ENCODE assay signal across 1 cellular context in the genomic region with DNA sequence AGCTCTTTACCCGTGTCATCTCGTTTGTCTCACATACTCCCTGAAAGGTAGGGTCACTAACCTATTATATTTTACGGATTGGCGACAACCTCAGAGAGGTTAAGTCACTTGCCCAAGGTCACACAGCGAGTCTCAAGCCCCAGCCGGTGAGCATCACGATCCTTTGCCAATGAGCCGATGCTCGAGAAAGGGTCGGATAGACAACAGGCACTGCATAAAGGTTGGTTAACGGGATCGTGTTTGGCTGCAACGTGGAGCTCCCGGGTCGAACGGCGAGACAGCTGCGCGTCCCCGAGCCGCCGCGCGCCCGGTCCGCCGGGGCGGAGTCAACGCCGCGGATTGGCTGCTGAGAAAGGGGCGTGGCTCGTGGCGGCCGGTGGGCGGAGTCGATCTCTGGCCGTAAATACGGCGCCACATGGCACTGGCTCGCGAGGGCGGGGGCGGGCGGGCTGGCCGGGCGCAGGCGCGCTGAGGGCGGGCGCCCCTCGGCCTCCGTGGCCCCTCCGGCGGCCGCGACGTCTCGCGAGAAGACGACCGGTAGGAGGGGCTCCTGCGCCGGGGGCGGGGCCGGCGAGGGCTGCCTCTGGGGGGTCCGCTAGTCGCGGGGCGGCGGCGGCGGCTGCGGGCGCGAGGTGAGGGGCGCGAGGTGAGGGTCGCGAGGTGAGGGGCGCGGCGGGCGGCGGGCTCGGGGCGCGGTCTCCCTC.
TF ChIP-seq lines count a peak whose summit lies in the region.

Gene CHST12 (plus strand): TSS at position 598 of the 704 bp plus-strand sequence. CDS start 29,029 bp downstream, outside the sequence.

TF ChIP-seq in HepG2, 621 proteins besides CTCF, POLR2A, EP300 and RAD21 (continued from another document and continues in another):
- TF ChIP-seq, protein P1, sequence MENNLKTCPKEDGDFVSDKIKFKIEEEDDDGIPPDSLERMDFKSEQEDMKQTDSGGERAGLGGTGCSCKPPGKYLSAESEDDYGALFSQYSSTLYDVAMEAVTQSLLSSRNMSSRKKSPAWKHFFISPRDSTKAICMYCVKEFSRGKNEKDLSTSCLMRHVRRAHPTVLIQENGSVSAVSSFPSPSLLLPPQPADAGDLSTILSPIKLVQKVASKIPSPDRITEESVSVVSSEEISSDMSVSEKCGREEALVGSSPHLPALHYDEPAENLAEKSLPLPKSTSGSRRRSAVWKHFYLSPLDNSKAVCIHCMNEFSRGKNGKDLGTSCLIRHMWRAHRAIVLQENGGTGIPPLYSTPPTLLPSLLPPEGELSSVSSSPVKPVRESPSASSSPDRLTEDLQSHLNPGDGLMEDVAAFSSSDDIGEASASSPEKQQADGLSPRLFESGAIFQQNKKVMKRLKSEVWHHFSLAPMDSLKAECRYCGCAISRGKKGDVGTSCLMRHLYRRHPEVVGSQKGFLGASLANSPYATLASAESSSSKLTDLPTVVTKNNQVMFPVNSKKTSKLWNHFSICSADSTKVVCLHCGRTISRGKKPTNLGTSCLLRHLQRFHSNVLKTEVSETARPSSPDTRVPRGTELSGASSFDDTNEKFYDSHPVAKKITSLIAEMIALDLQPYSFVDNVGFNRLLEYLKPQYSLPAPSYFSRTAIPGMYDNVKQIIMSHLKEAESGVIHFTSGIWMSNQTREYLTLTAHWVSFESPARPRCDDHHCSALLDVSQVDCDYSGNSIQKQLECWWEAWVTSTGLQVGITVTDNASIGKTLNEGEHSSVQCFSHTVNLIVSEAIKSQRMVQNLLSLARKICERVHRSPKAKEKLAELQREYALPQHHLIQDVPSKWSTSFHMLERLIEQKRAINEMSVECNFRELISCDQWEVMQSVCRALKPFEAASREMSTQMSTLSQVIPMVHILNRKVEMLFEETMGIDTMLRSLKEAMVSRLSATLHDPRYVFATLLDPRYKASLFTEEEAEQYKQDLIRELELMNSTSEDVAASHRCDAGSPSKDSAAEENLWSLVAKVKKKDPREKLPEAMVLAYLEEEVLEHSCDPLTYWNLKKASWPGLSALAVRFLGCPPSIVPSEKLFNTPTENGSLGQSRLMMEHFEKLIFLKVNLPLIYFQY (CRISPR knock-in tag; IDR thresholded peaks at IDR 0.05; ENCODE audit: borderline replicate concordance), result no peak
- TF ChIP-seq ZBTB37 (CRISPR knock-in tag; IDR thresholded peaks at IDR 0.05) (no peak), ZNF564 (CRISPR knock-in tag; IDR thresholded peaks at IDR 0.05) (no peak), CEBPG (CRISPR knock-in tag; IDR thresholded peaks at IDR 0.05) (peak; percentile 18; the same call in 1 of the 2 replicates), E2F2 (CRISPR knock-in tag; IDR thresholded peaks at IDR 0.05; ENCODE audit: borderline replicate concordance) (no peak), CBX2 (IDR thresholded peaks at IDR 0.05; ENCODE audit: low read depth, low read length) (no peak), CBX2 (CRISPR knock-in tag; IDR thresholded peaks at IDR 0.05; ENCODE audit: low read depth) (no peak), ZNF773 (CRISPR knock-in tag; IDR thresholded peaks at IDR 0.05; ENCODE audit: borderline replicate concordance) (no peak), ZNF24 (IDR thresholded peaks at IDR 0.05) (no peak), RERE (CRISPR knock-in tag; IDR thresholded peaks at IDR 0.05; ENCODE audit: low read depth) (no peak), ZNF777 (CRISPR knock-in tag; IDR thresholded peaks at IDR 0.05) (no peak), TAF15 (IDR thresholded peaks at IDR 0.05; ENCODE audit: low read depth, low read length, poor library complexity, severe bottlenecking) (no peak), ZNF570 (CRISPR knock-in tag; IDR thresholded peaks at IDR 0.05; ENCODE audit: borderline replicate concordance) (no peak), THAP8 (CRISPR knock-in tag; IDR thresholded peaks at IDR 0.05; ENCODE audit: borderline replicate concordance) (no peak), NR1H2 (CRISPR knock-in tag; IDR thresholded peaks at IDR 0.05; ENCODE audit: borderline replicate concordance, low read depth) (no peak), ZMYM2 (CRISPR knock-in tag; IDR thresholded peaks at IDR 0.05) (no peak), ZNF83 (CRISPR knock-in tag; IDR thresholded peaks at IDR 0.05; ENCODE audit: borderline replicate concordance) (0 out of 2 replicates have a peak, but pooled peaks have one; percentile 83), HNRNPLL (IDR thresholded peaks at IDR 0.05; ENCODE audit: low read depth, low read length, poor library complexity, severe bottlenecking) (peak; percentile 62), IRF2 (CRISPR knock-in tag; IDR thresholded peaks at IDR 0.05) (peak; percentile 28; the same call in 1 of the 2 replicates), TCF7L2 (IDR thresholded peaks at IDR 0.05; ENCODE audit: low read depth, low read length) (no peak), PHF20 (CRISPR knock-in tag; IDR thresholded peaks at IDR 0.05) (peak; percentile 27; the same call in 1 of the 2 replicates), MED13 (CRISPR knock-in tag; IDR thresholded peaks at IDR 0.05) (no peak), ZNF678 (CRISPR knock-in tag; IDR thresholded peaks at IDR 0.05) (0 out of 2 replicates have a peak, but pooled peaks have one; percentile 29)
- TF ChIP-seq, protein P2, sequence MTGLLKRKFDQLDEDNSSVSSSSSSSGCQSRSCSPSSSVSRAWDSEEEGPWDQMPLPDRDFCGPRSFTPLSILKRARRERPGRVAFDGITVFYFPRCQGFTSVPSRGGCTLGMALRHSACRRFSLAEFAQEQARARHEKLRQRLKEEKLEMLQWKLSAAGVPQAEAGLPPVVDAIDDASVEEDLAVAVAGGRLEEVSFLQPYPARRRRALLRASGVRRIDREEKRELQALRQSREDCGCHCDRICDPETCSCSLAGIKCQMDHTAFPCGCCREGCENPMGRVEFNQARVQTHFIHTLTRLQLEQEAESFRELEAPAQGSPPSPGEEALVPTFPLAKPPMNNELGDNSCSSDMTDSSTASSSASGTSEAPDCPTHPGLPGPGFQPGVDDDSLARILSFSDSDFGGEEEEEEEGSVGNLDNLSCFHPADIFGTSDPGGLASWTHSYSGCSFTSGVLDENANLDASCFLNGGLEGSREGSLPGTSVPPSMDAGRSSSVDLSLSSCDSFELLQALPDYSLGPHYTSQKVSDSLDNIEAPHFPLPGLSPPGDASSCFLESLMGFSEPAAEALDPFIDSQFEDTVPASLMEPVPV (CRISPR knock-in tag; IDR thresholded peaks at IDR 0.05), result no peak
- TF ChIP-seq, protein P3, sequence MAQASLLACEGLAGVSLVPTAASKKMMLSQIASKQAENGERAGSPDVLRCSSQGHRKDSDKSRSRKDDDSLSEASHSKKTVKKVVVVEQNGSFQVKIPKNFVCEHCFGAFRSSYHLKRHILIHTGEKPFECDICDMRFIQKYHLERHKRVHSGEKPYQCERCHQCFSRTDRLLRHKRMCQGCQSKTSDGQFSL (CRISPR knock-in tag; IDR thresholded peaks at IDR 0.05), result no peak
- TF ChIP-seq, protein P4, sequence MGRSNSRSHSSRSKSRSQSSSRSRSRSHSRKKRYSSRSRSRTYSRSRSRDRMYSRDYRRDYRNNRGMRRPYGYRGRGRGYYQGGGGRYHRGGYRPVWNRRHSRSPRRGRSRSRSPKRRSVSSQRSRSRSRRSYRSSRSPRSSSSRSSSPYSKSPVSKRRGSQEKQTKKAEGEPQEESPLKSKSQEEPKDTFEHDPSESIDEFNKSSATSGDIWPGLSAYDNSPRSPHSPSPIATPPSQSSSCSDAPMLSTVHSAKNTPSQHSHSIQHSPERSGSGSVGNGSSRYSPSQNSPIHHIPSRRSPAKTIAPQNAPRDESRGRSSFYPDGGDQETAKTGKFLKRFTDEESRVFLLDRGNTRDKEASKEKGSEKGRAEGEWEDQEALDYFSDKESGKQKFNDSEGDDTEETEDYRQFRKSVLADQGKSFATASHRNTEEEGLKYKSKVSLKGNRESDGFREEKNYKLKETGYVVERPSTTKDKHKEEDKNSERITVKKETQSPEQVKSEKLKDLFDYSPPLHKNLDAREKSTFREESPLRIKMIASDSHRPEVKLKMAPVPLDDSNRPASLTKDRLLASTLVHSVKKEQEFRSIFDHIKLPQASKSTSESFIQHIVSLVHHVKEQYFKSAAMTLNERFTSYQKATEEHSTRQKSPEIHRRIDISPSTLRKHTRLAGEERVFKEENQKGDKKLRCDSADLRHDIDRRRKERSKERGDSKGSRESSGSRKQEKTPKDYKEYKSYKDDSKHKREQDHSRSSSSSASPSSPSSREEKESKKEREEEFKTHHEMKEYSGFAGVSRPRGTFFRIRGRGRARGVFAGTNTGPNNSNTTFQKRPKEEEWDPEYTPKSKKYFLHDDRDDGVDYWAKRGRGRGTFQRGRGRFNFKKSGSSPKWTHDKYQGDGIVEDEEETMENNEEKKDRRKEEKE (IDR thresholded peaks at IDR 0.05), result no peak
- TF ChIP-seq, protein P5, sequence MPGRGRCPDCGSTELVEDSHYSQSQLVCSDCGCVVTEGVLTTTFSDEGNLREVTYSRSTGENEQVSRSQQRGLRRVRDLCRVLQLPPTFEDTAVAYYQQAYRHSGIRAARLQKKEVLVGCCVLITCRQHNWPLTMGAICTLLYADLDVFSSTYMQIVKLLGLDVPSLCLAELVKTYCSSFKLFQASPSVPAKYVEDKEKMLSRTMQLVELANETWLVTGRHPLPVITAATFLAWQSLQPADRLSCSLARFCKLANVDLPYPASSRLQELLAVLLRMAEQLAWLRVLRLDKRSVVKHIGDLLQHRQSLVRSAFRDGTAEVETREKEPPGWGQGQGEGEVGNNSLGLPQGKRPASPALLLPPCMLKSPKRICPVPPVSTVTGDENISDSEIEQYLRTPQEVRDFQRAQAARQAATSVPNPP (CRISPR knock-in tag; IDR thresholded peaks at IDR 0.05), result no peak
- TF ChIP-seq, protein P6, sequence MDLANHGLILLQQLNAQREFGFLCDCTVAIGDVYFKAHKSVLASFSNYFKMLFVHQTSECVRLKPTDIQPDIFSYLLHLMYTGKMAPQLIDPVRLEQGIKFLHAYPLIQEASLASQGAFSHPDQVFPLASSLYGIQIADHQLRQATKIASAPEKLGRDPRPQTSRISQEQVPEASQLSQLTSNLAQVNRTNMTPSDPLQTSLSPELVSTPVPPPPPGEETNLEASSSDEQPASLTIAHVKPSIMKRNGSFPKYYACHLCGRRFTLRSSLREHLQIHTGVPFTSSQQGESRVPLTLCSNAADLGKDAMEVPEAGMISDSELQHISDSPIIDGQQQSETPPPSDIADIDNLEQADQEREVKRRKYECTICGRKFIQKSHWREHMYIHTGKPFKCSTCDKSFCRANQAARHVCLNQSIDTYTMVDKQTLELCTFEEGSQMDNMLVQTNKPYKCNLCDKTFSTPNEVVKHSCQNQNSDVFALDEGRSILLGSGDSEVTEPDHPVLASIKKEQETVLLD (CRISPR knock-in tag; IDR thresholded peaks at IDR 0.05; ENCODE audit: low read depth), result no peak
